In the genomic region with DNA sequence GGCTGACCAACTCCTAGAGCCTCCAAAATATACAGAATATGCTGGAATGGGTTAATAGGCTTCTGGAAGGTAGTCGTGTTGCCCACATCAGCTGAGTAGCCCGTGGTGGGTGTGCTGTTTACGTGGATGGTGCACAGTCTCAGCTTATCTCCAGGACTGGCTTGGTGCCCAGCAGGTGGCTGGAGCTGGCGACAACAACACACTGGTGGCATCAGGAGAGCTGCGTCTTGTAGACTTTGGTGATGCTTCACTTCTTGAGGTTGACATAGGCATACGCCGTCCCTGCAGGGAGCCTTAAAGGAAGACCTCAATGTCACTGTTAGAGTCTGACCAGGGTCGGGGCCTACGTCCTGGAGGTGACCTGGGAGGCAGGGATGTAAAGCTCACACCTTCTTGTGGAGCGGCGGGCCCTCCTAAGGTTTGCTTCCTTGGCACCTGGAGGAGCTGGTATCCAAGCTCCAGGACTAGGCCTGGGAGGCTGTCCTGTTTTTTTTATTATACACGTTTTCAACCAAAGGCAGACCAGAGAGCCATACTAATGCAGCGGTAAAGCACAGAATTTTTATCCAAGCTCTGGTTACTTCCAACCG, we compare ENCODE assay signal across 28 cellular contexts.
"Had no signal": no experiment of that assay in that cellular context is flagged by ENCODE, and none has a peak within 500 bp of the region (broad histone marks: within the 10 kb centered on the region; RNA-seq: fewer than 3 reads in every experiment).

No MANE protein-coding gene starts in this region.

- H3K9me3 Mint-ChIP-seq: activated CD4-positive, alpha-beta T cell treated with anti-CD3 and anti-CD28 coated beads, Interleukin-2, amount 10 ng/mL, durations not matched to agents 7 days and 5 days; activated CD8-positive, alpha-beta T cell treated with anti-CD3 and anti-CD28 coated beads for 36 hours; activated naive CD4-positive, alpha-beta T cell treated with anti-CD3 and anti-CD28 coated beads, Interleukin-2, amount 50 U/mL, for 24 hours; activated T-helper 1 cell treated with anti-CD3 and anti-CD28 coated beads, Interleukin-12 subunit alpha, Interleukin-12 subunit beta, Interleukin-2, Interleukin-4 antibody, amounts not matched to agents 30 ng/mL and 10 ng/mL and 1 ng/mL, durations not matched to agents 14 hours and 24 hours and 36 hours; immature natural killer cell; neural crest cell; stimulated activated naive CD8-positive, alpha-beta T cell treated with anti-CD3 and anti-CD28 coated beads, Interleukin-15, Interleukin-2, amounts not matched to agents 100 ng/mL and 50 ng/mL, for 24 hours had no signal

- H3K4me3 ChIP-seq: hepatocyte, lower lobe of right lung, mucosa of descending colon, ovary, tibial artery had no signal

- FAIRE-seq: colon, TTC549 had no signal

- H3K4me1 ChIP-seq: lower lobe of right lung had no signal

- H3K36me3 ChIP-seq: lower lobe of right lung, ovary, tibial artery, WERI-Rb-1 had no signal

- H3K27me3 ChIP-seq: hepatocyte, ovary, tibial artery had no signal

- H3K9me3 ChIP-seq: lower lobe of right lung, mucosa of descending colon, ovary, tibial artery had no signal

- ATAC-seq: activated CD8-positive, alpha-beta memory T cell treated with anti-CD3 and anti-CD28 coated beads, Interleukin-2, amount 10 ng/mL, durations not matched to agents 7 days and 5 days; activated CD8-positive, alpha-beta T cell treated with anti-CD3 and anti-CD28 coated beads for 36 hours; esophagus mucosa; left lobe of liver; lower lobe of right lung; mucosa of descending colon; right cardiac atrium had no signal

- H3K27me3 Mint-ChIP-seq: activated CD4-positive, alpha-beta T cell treated with anti-CD3 and anti-CD28 coated beads, Interleukin-2, amount 10 ng/mL, durations not matched to agents 7 days and 5 days; activated CD8-positive, alpha-beta memory T cell treated with anti-CD3 and anti-CD28 coated beads, Interleukin-2, amount 10 ng/mL, durations not matched to agents 7 days and 5 days; activated CD8-positive, alpha-beta T cell treated with anti-CD3 and anti-CD28 coated beads for 36 hours; activated naive CD4-positive, alpha-beta T cell treated with anti-CD3 and anti-CD28 coated beads, Interleukin-2, amount 50 U/mL, for 24 hours; stimulated activated naive CD8-positive, alpha-beta T cell treated with anti-CD3 and anti-CD28 coated beads, Interleukin-15, Interleukin-2, amounts not matched to agents 100 ng/mL and 50 ng/mL, for 24 hours had no signal

- DNase-seq: activated CD4-positive, alpha-beta T cell treated with anti-CD3 and anti-CD28 coated beads, Interleukin-2, amount 10 ng/mL, durations not matched to agents 7 days and 5 days; activated CD4-positive, CD25-positive, alpha-beta regulatory T cell treated with anti-CD3 and anti-CD28 coated beads, Interleukin-2, amount 50 U/mL, for 72 hours; activated CD8-positive, alpha-beta memory T cell treated with anti-CD3 and anti-CD28 coated beads, Interleukin-2, amount 10 ng/mL, durations not matched to agents 7 days and 5 days; activated CD8-positive, alpha-beta T cell treated with anti-CD3 and anti-CD28 coated beads for 36 hours; activated gamma-delta T cell treated with Interleukin-2 at 50 U/mL for 16 hours; aorta; central memory CD4-positive, alpha-beta T cell; effector memory CD4-positive, alpha-beta T cell; foreskin melanocyte; glutamatergic neuron; immature natural killer cell; lower lobe of right lung; mesendoderm; mucosa of descending colon; ovary; stimulated activated CD4-positive, alpha-beta T cell treated with anti-CD3 and anti-CD28 coated beads, Interleukin-1b, Interleukin-23, amount 100 ng/mL, for 48 hours; WERI-Rb-1 had no signal

- H3K27ac Mint-ChIP-seq: activated CD4-positive, alpha-beta T cell treated with anti-CD3 and anti-CD28 coated beads, Interleukin-2, amount 10 ng/mL, durations not matched to agents 7 days and 5 days; activated CD8-positive, alpha-beta memory T cell treated with anti-CD3 and anti-CD28 coated beads, Interleukin-2, amount 10 ng/mL, durations not matched to agents 7 days and 5 days; activated CD8-positive, alpha-beta T cell treated with anti-CD3 and anti-CD28 coated beads for 36 hours; activated naive CD4-positive, alpha-beta T cell treated with anti-CD3 and anti-CD28 coated beads, Interleukin-2, amount 50 U/mL, for 24 hours; activated T-helper 1 cell treated with anti-CD3 and anti-CD28 coated beads, Interleukin-12 subunit alpha, Interleukin-12 subunit beta, Interleukin-2, Interleukin-4 antibody, amounts not matched to agents 30 ng/mL and 10 ng/mL and 1 ng/mL, durations not matched to agents 14 hours and 24 hours and 36 hours; immature natural killer cell; stimulated activated naive CD8-positive, alpha-beta T cell treated with anti-CD3 and anti-CD28 coated beads, Interleukin-15, Interleukin-2, amounts not matched to agents 100 ng/mL and 50 ng/mL, for 24 hours had no signal

- H3K4me3 Mint-ChIP-seq: activated CD4-positive, alpha-beta T cell treated with anti-CD3 and anti-CD28 coated beads, Interleukin-2, amount 10 ng/mL, durations not matched to agents 7 days and 5 days; activated CD8-positive, alpha-beta memory T cell treated with anti-CD3 and anti-CD28 coated beads, Interleukin-2, amount 10 ng/mL, durations not matched to agents 7 days and 5 days; activated CD8-positive, alpha-beta T cell treated with anti-CD3 and anti-CD28 coated beads for 36 hours; activated naive CD4-positive, alpha-beta T cell treated with anti-CD3 and anti-CD28 coated beads, Interleukin-2, amount 50 U/mL, for 24 hours; activated T-helper 1 cell treated with anti-CD3 and anti-CD28 coated beads, Interleukin-12 subunit alpha, Interleukin-12 subunit beta, Interleukin-2, Interleukin-4 antibody, amounts not matched to agents 30 ng/mL and 10 ng/mL and 1 ng/mL, durations not matched to agents 14 hours and 24 hours and 36 hours; stimulated activated naive CD8-positive, alpha-beta T cell treated with anti-CD3 and anti-CD28 coated beads, Interleukin-15, Interleukin-2, amounts not matched to agents 100 ng/mL and 50 ng/mL, for 24 hours had no signal

- H3K27ac ChIP-seq: hepatocyte, lower lobe of right lung, ovary, tibial artery, WERI-Rb-1 had no signal

- H3K36me3 Mint-ChIP-seq: activated CD8-positive, alpha-beta memory T cell treated with anti-CD3 and anti-CD28 coated beads, Interleukin-2, amount 10 ng/mL, durations not matched to agents 7 days and 5 days; activated naive CD4-positive, alpha-beta T cell treated with anti-CD3 and anti-CD28 coated beads, Interleukin-2, amount 50 U/mL, for 24 hours; immature natural killer cell had no signal
